Comparison of ENCODE assay signal across 22 cellular contexts in genomic region chr9:107650321-107650720, GRCh38.
A peak's percentile ranks its signal among the peaks of the same experiment; 100 is the strongest.
DNase-seq lines count a peak whose midpoint lies in the region; ATAC-seq, FAIRE-seq and TF ChIP-seq lines count a peak whose summit lies in the region.
"Had no signal": no experiment of that assay in that cellular context is flagged by ENCODE, and none has a peak within 500 bp of the region (broad histone marks: within the 10 kb centered on the region; RNA-seq: fewer than 3 reads in every experiment).

No MANE protein-coding gene starts in this region.

- DNase-seq in GM23248 (peak; percentile 83), ascending aorta (ENCODE audit: low spot score in 2 of 2) (peak in 1 of 2 donors; percentile 75), foreskin fibroblast (peak; percentile 63 to 84), thoracic aorta (ENCODE audit: low spot score) (no peak), H54 (ENCODE audit: insufficient read length, low spot score) (no peak), NOMO-1 treated with dmso at 0.1 percent for 144 hours (lab: John Stamatoyannopoulos, UW; ENCODE audit: unreplicated experiment) (no peak), hypothalamus (lab: John Stamatoyannopoulos, UW) (no peak)
- DNase-seq: activated CD4-positive, alpha-beta T cell treated with anti-CD3 and anti-CD28 coated beads for 48 hours; activated CD8-positive, alpha-beta memory T cell treated with anti-CD3 and anti-CD28 coated beads, Interleukin-2, amount 50 U/mL, for 4 hours; Caco-2; dorsolateral prefrontal cortex; mesendoderm; natural killer cell; NCI-H1417 treated with DMSO at 0.1 percent for 48 hours; NCI-H2171; NCI-H526 treated with DMSO at 0.1 percent for 48 hours; stimulated activated CD4-positive, alpha-beta T cell treated with anti-CD3 and anti-CD28 coated beads, Interleukin-1b, Interleukin-23, amount 100 ng/mL, for 48 hours; stimulated activated naive CD4-positive, alpha-beta T cell; SW 1271; transverse colon had no signal

- H2AFZ ChIP-seq in GM23248: no peak overlapping the region

- no peaks in the 10 kb centered on the region for H3K9me2 ChIP-seq in GM23248 (ENCODE audit: insufficient read depth)

- H3K79me2 ChIP-seq in GM23248 (ENCODE audit: insufficient read depth): no peaks in the 10 kb centered on the region

- ATAC-seq in thoracic aorta (ENCODE audit: insufficient number of reproducible peaks, low FRiP score, low read depth): peak; percentile 50
- ATAC-seq: gastroesophageal sphincter, natural killer cell had no signal

- WGBS in GM23248 (ENCODE audit: low coverage in 1 of 2, low lambda C conversion rate in 2 of 2, missing lambda C conversion rate in 2 of 2), 2 experiments: 63 to 79% methylated on average over 4 of the region's 4 CpGs

- in situ Hi-C loops in GM23248 (cut with MboI): no loop called here

- H3K27ac ChIP-seq in GM23248: no peak overlapping the region
- H3K27ac ChIP-seq in ascending aorta: peak overlapping the region; percentile 49 to 52
- peak overlapping the region; percentile 14 to 82 for H3K27ac ChIP-seq in thoracic aorta
- H3K27ac ChIP-seq: cardiac muscle cell, dorsolateral prefrontal cortex, gastroesophageal sphincter, transverse colon had no signal

- H3K4me2 ChIP-seq in GM23248 (ENCODE audit: unreplicated experiment): no peak overlapping the region

- H3K9me3 ChIP-seq in GM23248 (ENCODE audit: low read depth) (no peaks in the 10 kb centered on the region), ascending aorta (no peaks in the 10 kb centered on the region), thoracic aorta (no peaks in the 10 kb centered on the region)
- H3K9me3 ChIP-seq: Caco-2, gastroesophageal sphincter, transverse colon had no signal

- no peaks in the 10 kb centered on the region for H4K20me1 ChIP-seq in GM23248 (ENCODE audit: insufficient read depth)

- peaks cover 10% of the 10 kb centered on the region for H3F3A ChIP-seq in GM23248 (ENCODE audit: insufficient read depth)

- H3K9ac ChIP-seq in GM23248: no peak overlapping the region

- FAIRE-seq in H54 (lab: Jason Lieb, UNC): no peak

- intact Hi-C loops in ascending aorta (cut with DNase I): no loop called here

- H3K4me1 ChIP-seq in GM23248 (ENCODE audit: insufficient read depth) (peaks cover 16% of the 10 kb centered on the region), ascending aorta (peaks cover 0 to 5% of the 10 kb centered on the region in 2 donors), thoracic aorta (ENCODE audit: control insufficient read depth in 1 of 2, low read depth in 2 of 2) (peaks cover 6 to 11% of the 10 kb centered on the region in 2 donors)
- H3K4me1 ChIP-seq: Caco-2 had no signal

- H3K4me3 ChIP-seq in GM23248: no peak overlapping the region
- no peak overlapping the region for H3K4me3 ChIP-seq in ascending aorta
- H3K4me3 ChIP-seq in foreskin fibroblast (ENCODE audit: low read depth in 1 of 2, low read length in 2 of 2): no peak overlapping the region
- H3K4me3 ChIP-seq in thoracic aorta: peak overlapping the region; percentile 16
- H3K4me3 ChIP-seq: cardiac muscle cell, dorsolateral prefrontal cortex, gastroesophageal sphincter, transverse colon had no signal

- no peak for TF ChIP-seq POLR2A in H54 (IDR thresholded peaks at IDR 0.05; ENCODE audit: low read depth, low read length)

- H3K36me3 ChIP-seq in GM23248 (ENCODE audit: low read depth) (no peaks in the 10 kb centered on the region), ascending aorta (no peaks in the 10 kb centered on the region), thoracic aorta (no peaks in the 10 kb centered on the region)
- H3K36me3 ChIP-seq: cardiac muscle cell, gastroesophageal sphincter, transverse colon had no signal

- no peaks in the 10 kb centered on the region for H3K27me3 ChIP-seq in GM23248 (replicated peaks; ENCODE audit: insufficient read depth)
- H3K27me3 ChIP-seq in ascending aorta: no peaks in the 10 kb centered on the region
- no peaks in the 10 kb centered on the region for H3K27me3 ChIP-seq in thoracic aorta (replicated peaks; ENCODE audit: insufficient read depth)
- H3K27me3 ChIP-seq: gastroesophageal sphincter, transverse colon had no signal

- TF ChIP-seq CTCF in ascending aorta (IDR thresholded peaks at IDR 0.05) (no peak), foreskin fibroblast (IDR thresholded peaks at IDR 0.05; ENCODE audit: low read depth, low read length) (no peak), thoracic aorta (IDR thresholded peaks at IDR 0.05) (no peak)

Comparison
In these comparisons a context has a peak if more than half of its experiments do, and no peak if none do; other contexts are left out.
1. DNase-seq: peak in GM23248 (single experiment) and foreskin fibroblast (2 of 2); none in thoracic aorta (single experiment), H54 (single experiment), NOMO-1 treated with dmso at 0.1 percent for 144 hours (single experiment) and hypothalamus (0 of 51).